Comparison of ENCODE assay signal across 16 cellular contexts in the genomic region with DNA sequence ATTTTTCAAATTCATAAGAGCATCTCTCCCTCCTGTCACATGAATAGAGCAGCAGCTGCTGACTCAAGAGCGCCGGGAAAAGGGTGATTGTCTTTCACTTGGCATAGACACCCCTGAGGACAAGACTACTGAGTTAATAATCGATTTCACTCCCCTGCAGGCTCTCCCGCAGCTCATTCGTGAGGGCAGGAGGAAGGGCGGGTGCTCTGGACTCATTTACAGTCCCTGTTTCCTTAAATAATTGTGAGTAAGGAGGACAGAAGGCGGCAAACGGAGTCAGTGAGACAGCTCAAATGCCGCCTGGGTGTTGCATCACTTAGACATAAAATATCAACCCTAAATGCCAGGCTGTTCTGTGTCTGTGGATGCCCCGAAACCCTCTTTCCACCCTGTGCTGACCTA. TPM values are rescaled to one million over a fixed set of nuclear protein-coding genes. Genes with fewer than 3 reads are reported as not detected.
DNase-seq lines count a peak whose midpoint lies in the region; ATAC-seq, FAIRE-seq and TF ChIP-seq lines count a peak whose summit lies in the region.
"Had no signal": no experiment of that assay in that cellular context is flagged by ENCODE, and none has a peak within 500 bp of the region (broad histone marks: within the 10 kb centered on the region; RNA-seq: fewer than 3 reads in every experiment).

No MANE protein-coding gene starts in this region.

- no peak overlapping the region for H3K27ac ChIP-seq in effector memory CD4-positive, alpha-beta T cell (ENCODE audit: insufficient read depth, low read length, poor library complexity, severe bottlenecking)
- H3K27ac ChIP-seq: gastroesophageal sphincter, pancreas had no signal

- no peaks in the 10 kb centered on the region for H3K27me3 ChIP-seq in effector memory CD4-positive, alpha-beta T cell (replicated peaks; ENCODE audit: control insufficient read depth, insufficient read depth, low read length, poor library complexity, severe bottlenecking)
- H3K27me3 ChIP-seq: pancreas had no signal

- ATAC-seq in GM19395 (IDR thresholded peaks at IDR 0.05; ENCODE audit: unreplicated experiment) = no peak
- ATAC-seq: gastroesophageal sphincter had no signal

- H3K4me3 ChIP-seq in epithelial cell of proximal tubule (ENCODE audit: low read depth, low read length) = peak overlapping the region; percentile 26
- no peak overlapping the region for H3K4me3 ChIP-seq in effector memory CD4-positive, alpha-beta T cell (ENCODE audit: insufficient read depth, low read depth, low read length, poor library complexity, severe bottlenecking)
- H3K4me3 ChIP-seq: gastroesophageal sphincter, pancreas had no signal

- no peaks in the 10 kb centered on the region for H3K9me3 ChIP-seq in effector memory CD4-positive, alpha-beta T cell (ENCODE audit: control insufficient read depth, low read length)
- H3K9me3 ChIP-seq: gastroesophageal sphincter, pancreas had no signal

- no peak for TF ChIP-seq CTCF in epithelial cell of proximal tubule (conservative IDR thresholded peaks at IDR 0.05; ENCODE audit: low read depth, low read length)

- no peak for FAIRE-seq in RCC 7860 (lab: Jason Lieb, UNC)
- FAIRE-seq: pancreas had no signal

- no peaks in the 10 kb centered on the region for H3K36me3 ChIP-seq in effector memory CD4-positive, alpha-beta T cell (ENCODE audit: control insufficient read depth, insufficient read depth, low read length)
- H3K36me3 ChIP-seq: gastroesophageal sphincter, pancreas had no signal

- no peaks in the 10 kb centered on the region for H3K4me1 ChIP-seq in effector memory CD4-positive, alpha-beta T cell (ENCODE audit: control insufficient read depth, insufficient read depth, low read length, poor library complexity, severe bottlenecking)
- H3K4me1 ChIP-seq: gastroesophageal sphincter, pancreas had no signal

- DNase-seq in NCI-H510A treated with DMSO at 0.1 percent for 48 hours (lab: John Stamatoyannopoulos, UW) (peak; percentile 70), NCI-H510A (lab: John Stamatoyannopoulos, UW) (no peak), NCI-H446 (lab: John Stamatoyannopoulos, UW) (peak; percentile 60 to 88), epithelial cell of proximal tubule (ENCODE audit: low read depth) (no peak), superior temporal gyrus (ENCODE audit: extremely low spot score) (peak; percentile 29), RCC 7860 (ENCODE audit: low spot score) (no peak)
- DNase-seq in effector memory CD4-positive, alpha-beta T cell = no peak
- DNase-seq: activated naive CD4-positive, alpha-beta T cell; effector CD4-positive, alpha-beta T cell; immature natural killer cell; NCI-H226; pancreas; SIG-M5; trophoblast cell had no signal

RNA-seq across cellular contexts. Expression of gene CFAP61, which starts 21.5 kb away (rescaled TPM):
- total RNA-seq in epithelial cell of proximal tubule = not detected in 2 replicates

RNA-seq across cellular contexts. Expression of gene CRNKL1, which starts 21.6 kb away (rescaled TPM):
- total RNA-seq in epithelial cell of proximal tubule = 15.8 and 18.7 TPM in 2 replicates

RNA-seq across cellular contexts. Expression of gene NAA20, which starts 56.7 kb away (rescaled TPM):
- 41.8 and 59.1 TPM in 2 replicates for total RNA-seq in epithelial cell of proximal tubule

Comparison
In these comparisons a context has a peak if more than half of its experiments do, and no peak if none do; other contexts are left out.
1. DNase-seq: peak in NCI-H510A treated with DMSO at 0.1 percent for 48 hours (single experiment), NCI-H446 (2 of 2) and superior temporal gyrus (single experiment); none in NCI-H510A (single experiment), epithelial cell of proximal tubule (single experiment), effector memory CD4-positive, alpha-beta T cell (0 of 3) and RCC 7860 (single experiment).